Comparison of ENCODE assay signal across 10 cellular contexts in genomic region chr19:45456500-45456815, GRCh38. TPM values are rescaled to one million over a fixed set of nuclear protein-coding genes. Genes with fewer than 3 reads are reported as not detected.
DNase-seq lines count a peak whose midpoint lies in the region; ATAC-seq, FAIRE-seq and TF ChIP-seq lines count a peak whose summit lies in the region.
"Had no signal": no experiment of that assay in that cellular context is flagged by ENCODE, and none has a peak within 500 bp of the region (broad histone marks: within the 10 kb centered on the region; RNA-seq: fewer than 3 reads in every experiment).

No MANE protein-coding gene starts in this region.

- peaks cover 8% of the 10 kb centered on the region for H4K20me1 ChIP-seq in IMR-90 (ENCODE audit: insufficient read depth, low read length)

- H2BK120ac ChIP-seq in IMR-90 (ENCODE audit: low read depth, low read length) = peak overlapping the region; percentile 76

- peak overlapping the region; percentile 72 for H3K4me3 Mint-ChIP-seq in effector memory CD8-positive, alpha-beta T cell
- H3K4me3 Mint-ChIP-seq: neural crest cell had no signal

- peaks cover 10% of the 10 kb centered on the region for H3K9me1 ChIP-seq in IMR-90 (ENCODE audit: insufficient read depth, low read length)

- peak overlapping the region; percentile 71 for H2BK5ac ChIP-seq in IMR-90 (ENCODE audit: low read depth, low read length, poor library complexity, severe bottlenecking)

- H3K56ac ChIP-seq in IMR-90 (ENCODE audit: extremely low read depth, insufficient read depth, low read length) = no peak overlapping the region

- peak overlapping the region; percentile 82 for H2AK9ac ChIP-seq in IMR-90 (replicated peaks; ENCODE audit: low read depth, low read length, poor library complexity)

- 0 out of 2 replicates have a peak overlapping the region, but pooled peaks have one; percentile 44 for H3K23ac ChIP-seq in IMR-90 (ENCODE audit: low read depth, low read length)

- peak overlapping the region; percentile 86 to 99 for H3K27ac Mint-ChIP-seq in effector memory CD8-positive, alpha-beta T cell

- no peaks in the 10 kb centered on the region for H3K9me3 Mint-ChIP-seq in effector memory CD8-positive, alpha-beta T cell
- H3K9me3 Mint-ChIP-seq: neural crest cell had no signal

- CTCF ChIA-PET in A549 (lab: Yijun Ruan, JAX) = interaction anchor here (0.6 to 33.4 kb wide), 6 partner anchors 11 to 56 kb away, joined by 3 to 1883 read pairs (median 50); partner anchors contain the start of genes ERCC1 and FOSB
- CTCF ChIA-PET in IMR-90 (lab: Yijun Ruan, JAX) = interaction anchor here (0.6 kb wide), 1 partner anchor 16 kb away, joined by 3 read pairs; no protein-coding TSS in a partner anchor
- CTCF ChIA-PET in GM10248 (lab: Yijun Ruan, JAX) = interaction anchor here (0.9 to 8.0 kb wide), 8 partner anchors 9 to 39 kb away, joined by 3 to 58 read pairs (median 5); no protein-coding TSS in a partner anchor

- TF ChIP-seq POLR2A in A549 (IDR thresholded peaks at IDR 0.05; ENCODE audit: low read length) (no peak), IMR-90 (IDR thresholded peaks at IDR 0.05; ENCODE audit: low read depth, low read length) (peak; percentile 68)

- no peak for DNase-seq in A549 (ENCODE audit: low read depth in 1 of 2, low spot score in 1 of 2)
- no peak for DNase-seq in IMR-90
- DNase-seq in effector memory CD8-positive, alpha-beta T cell = no peak
- no peak for DNase-seq in GM10248 (ENCODE audit: extremely low spot score)
- no peak for DNase-seq in AG08395 (ENCODE audit: low spot score)
- no peak for DNase-seq in middle frontal gyrus (ENCODE audit: extremely low spot score, low spot score)

- in situ Hi-C loops in IMR-90 (cut with MboI; ENCODE audit: low sequenced_read_pairs) = no loop called here

- TF ChIP-seq EP300 in A549 (IDR thresholded peaks at IDR 0.05) = no peak

- H3K4me1 ChIP-seq in A549 (peaks cover 42% of the 10 kb centered on the region), IMR-90 (ENCODE audit: control insufficient read depth, insufficient read depth, low read length) (peaks cover 10% of the 10 kb centered on the region), neutrophil (ENCODE audit: control insufficient read depth in 1 of 2, insufficient read depth in 1 of 2, low read depth in 1 of 2, low read length in 1 of 2) (peaks cover 16% of the 10 kb centered on the region in 2 experiments)

- no peak overlapping the region; a peak in 1 of 4 replicates for H4K8ac ChIP-seq in IMR-90 (ENCODE audit: low read depth in 2 of 2, low read length in 2 of 2)

- no TSS peak for BruUV-seq in IMR-90 (replicated peaks; lab: Mats Ljungman, UMichigan)

- ATAC-seq in A549 = no peak
- ATAC-seq in IMR-90 (ENCODE audit: low read depth) = no peak
- ATAC-seq in effector memory CD8-positive, alpha-beta T cell (replicated peaks) = no peak
- ATAC-seq in GM21825 (IDR thresholded peaks at IDR 0.05; ENCODE audit: unreplicated experiment) = no peak

- no peak for FAIRE-seq in A549 (lab: Jason Lieb, UNC)

- H3K9me3 ChIP-seq in A549 (no peaks in the 10 kb centered on the region), IMR-90 (ENCODE audit: control insufficient read depth, insufficient read depth, low read length) (no peaks in the 10 kb centered on the region), neutrophil (no peaks in the 10 kb centered on the region)

- peaks cover 31 to 32% of the 10 kb centered on the region in 2 donors for H3K4me1 Mint-ChIP-seq in effector memory CD8-positive, alpha-beta T cell (ENCODE audit: low read depth in 2 of 2)

- H2BK15ac ChIP-seq in IMR-90 (ENCODE audit: low read depth, low read length) = peak overlapping the region; percentile 43; the same call in 1 of the 3 replicates

- H2BK20ac ChIP-seq in IMR-90 (ENCODE audit: low read depth, low read length) = no peak overlapping the region

- TF ChIP-seq RAD21 in A549 (conservative IDR thresholded peaks at IDR 0.05 in 1 of 2, IDR thresholded peaks at IDR 0.05 in 1 of 2) = no peak
- no peak for TF ChIP-seq RAD21 in IMR-90 (IDR thresholded peaks at IDR 0.05; ENCODE audit: low read length)

- H4K5ac ChIP-seq in IMR-90 (ENCODE audit: low read depth, low read length) = no peak overlapping the region

- no peaks in the 10 kb centered on the region for H3K27me3 ChIP-seq in IMR-90 (ENCODE audit: control insufficient read depth, insufficient read depth, low read length)
- peaks cover 56% of the 10 kb centered on the region for H3K27me3 ChIP-seq in neutrophil

- peak overlapping the region; percentile 49; the same call in 1 of the 2 replicates for H4K91ac ChIP-seq in IMR-90 (ENCODE audit: insufficient read depth, low read depth, low read length)

- H3K4me3 ChIP-seq in A549 (no peak overlapping the region), IMR-90 (ENCODE audit: insufficient read depth, low read depth, low read length) (no peak overlapping the region), neutrophil (ENCODE audit: low read depth in 1 of 2, low read length in 1 of 2) (peak overlapping the region; percentile 21 to 28)

- intact Hi-C loops in IMR-90 (cut with micrococcal nuclease) = no loop called here

- peak overlapping the region; percentile 74 for H2AFZ ChIP-seq in IMR-90 (replicated peaks; ENCODE audit: low read length, poor library complexity)

- H3K4me2 ChIP-seq in A549 (peak overlapping the region; percentile 84), IMR-90 (ENCODE audit: low read depth, low read length) (no peak overlapping the region; the same call in 1 of the 2 replicates)

- H3K4ac ChIP-seq in IMR-90 (ENCODE audit: low read depth, low read length) = peak overlapping the region; percentile 73

- TF ChIP-seq CTCF in A549 (IDR thresholded peaks at IDR 0.05) (no peak), IMR-90 (conservative IDR thresholded peaks at IDR 0.05; ENCODE audit: low read depth, low read length) (no peak), neutrophil (IDR thresholded peaks at IDR 0.05) (no peak), GM10248 (IDR thresholded peaks at IDR 0.05; ENCODE audit: control extremely low read depth, extremely low read depth, low read depth, missing control alignments) (no peak)

- peaks cover 0 to 14% of the 10 kb centered on the region in 2 experiments; a peak in 2 of 4 replicates for H3K79me1 ChIP-seq in IMR-90 (ENCODE audit: low read depth in 1 of 2, low read length in 2 of 2)

- no peak overlapping the region for H3K18ac ChIP-seq in IMR-90 (ENCODE audit: low read depth, low read length)

- POLR2A ChIA-PET in A549 (lab: Yijun Ruan, JAX) = interaction anchor here (2.4 kb wide), 1 partner anchor 11 kb away, joined by 33 read pairs; the partner anchor contains the start of gene FOSB
- POLR2A ChIA-PET in IMR-90 (lab: Charles Lee; ENCODE audit: unreplicated experiment) = interaction anchor here (0.6 kb wide), 1 partner anchor 34 kb away, joined by 17 read pairs; no protein-coding TSS in a partner anchor
- POLR2A ChIA-PET in GM10248 (lab: Yijun Ruan, JAX) = interaction anchor here (0.7 to 5.6 kb wide), 2 partner anchors 12 to 875 kb away, joined by 5 to 48 read pairs; partner anchors contain the start of gene FOSB

- dilution Hi-C loops in IMR-90 (cut with HindIII; ENCODE audit: low sequenced_read_pairs, unreplicated experiment) = no loop called here

- H3K36me3 ChIP-seq in IMR-90 (ENCODE audit: control insufficient read depth, insufficient read depth, low read length) (no peaks in the 10 kb centered on the region), neutrophil (no peaks in the 10 kb centered on the region)
- H3K36me3 ChIP-seq: WERI-Rb-1 had no signal

- H3K27ac ChIP-seq in A549 (peak overlapping the region; percentile 84 to 89), IMR-90 (ENCODE audit: insufficient read depth, low read length) (peak overlapping the region; percentile 66), neutrophil (peak overlapping the region; percentile 64)

- H3K9ac ChIP-seq in IMR-90 (ENCODE audit: low read depth, low read length) = no peak overlapping the region

- no peaks in the 10 kb centered on the region for H3K27me3 Mint-ChIP-seq in effector memory CD8-positive, alpha-beta T cell

- WGBS in A549 (ENCODE audit: missing lambda C conversion rate) = 42% methylated on average over 2 of the region's 2 CpGs
- no CpG with 5 or more reads among the region's 2 CpGs for WGBS in IMR-90 (ENCODE audit: extremely low coverage in 2 of 2, insufficient read length in 1 of 2), 2 experiments

- peak overlapping the region; percentile 71; the same call in 1 of the 2 replicates for H2AK5ac ChIP-seq in IMR-90 (ENCODE audit: low read depth, low read length)

- no peak overlapping the region; the same call in 1 of the 2 replicates for H3K14ac ChIP-seq in IMR-90 (replicated peaks; ENCODE audit: low read depth, low read length)

- H3K36me3 Mint-ChIP-seq in effector memory CD8-positive, alpha-beta T cell (ENCODE audit: insufficient read depth) = peaks cover 32% of the 10 kb centered on the region

RNA-seq across cellular contexts. Expression of gene FOSB, which starts 11.3 kb away (rescaled TPM):
- polyA plus RNA-seq in A549 (2011; rRNA removed) (27.9 and 48.8 TPM in 2 replicates), A549 (2017; fragmentation: RNase III; extraction: RNeasy Plus Mini Kit Qiagen cat#74134 plus additional on column Dnase treatment) (0.57 to 0.65 TPM (median 0.58 TPM) in 3 replicates), IMR-90 (2012; rRNA removed) (15.6 and 60.1 TPM in 2 replicates)
- polyA plus RNA-seq in A549 (2012; cell fraction: cytosol; rRNA removed) = 90.2 and 102 TPM in 2 replicates
- polyA plus RNA-seq in A549 (2012; cell fraction: nucleus; rRNA removed) = 424 and 553 TPM in 2 replicates
- polyA minus RNA-seq in A549 (2011; rRNA and poly(A)+ RNA removed) = 82.7 and 141 TPM in 2 replicates
- total RNA-seq in IMR-90 (2012; rRNA removed) = 11.1 and 31.9 TPM in 2 replicates
- 52.4 and 90.3 TPM in 2 replicates for polyA plus RNA-seq in IMR-90 (2012; cell fraction: cytosol; rRNA removed)
- 982 and 1,348 TPM in 2 replicates for polyA plus RNA-seq in IMR-90 (2012; cell fraction: nucleus; rRNA removed; ENCODE audit: low replicate concordance)

RNA-seq across cellular contexts. Expression of gene ERCC1, which starts 32.7 kb away (rescaled TPM):
- polyA plus RNA-seq in A549 (2011; rRNA removed) (81.7 and 109 TPM in 2 replicates), A549 (2017; fragmentation: RNase III; extraction: RNeasy Plus Mini Kit Qiagen cat#74134 plus additional on column Dnase treatment) (89.7 to 97.6 TPM (median 93.0 TPM) in 3 replicates), IMR-90 (2012; rRNA removed) (132 and 153 TPM in 2 replicates)
- polyA plus RNA-seq in A549 (2012; cell fraction: cytosol; rRNA removed) = 165 and 195 TPM in 2 replicates
- polyA plus RNA-seq in A549 (2012; cell fraction: nucleus; rRNA removed) = 178 and 201 TPM in 2 replicates
- 175 and 210 TPM in 2 replicates for polyA minus RNA-seq in A549 (2011; rRNA and poly(A)+ RNA removed)
- 76.9 and 84.2 TPM in 2 replicates for total RNA-seq in IMR-90 (2012; rRNA removed)
- polyA plus RNA-seq in IMR-90 (2012; cell fraction: cytosol; rRNA removed) = 113 and 118 TPM in 2 replicates
- polyA plus RNA-seq in IMR-90 (2012; cell fraction: nucleus; rRNA removed; ENCODE audit: low replicate concordance) = 152 and 183 TPM in 2 replicates

RNA-seq across cellular contexts. Expression of gene RTN2, which starts 40.4 kb away (rescaled TPM):
- polyA plus RNA-seq in A549 (2011; rRNA removed) (4.7 and 5.3 TPM in 2 replicates), A549 (2017; fragmentation: RNase III; extraction: RNeasy Plus Mini Kit Qiagen cat#74134 plus additional on column Dnase treatment) (6.3 to 9.0 TPM (median 8.1 TPM) in 3 replicates), IMR-90 (2012; rRNA removed) (17.4 and 19.4 TPM in 2 replicates)
- 4.7 and 7.4 TPM in 2 replicates for polyA plus RNA-seq in A549 (2012; cell fraction: cytosol; rRNA removed)
- polyA plus RNA-seq in A549 (2012; cell fraction: nucleus; rRNA removed) = 5.4 and 5.8 TPM in 2 replicates
- polyA minus RNA-seq in A549 (2011; rRNA and poly(A)+ RNA removed) = 6.7 and 10.8 TPM in 2 replicates
- total RNA-seq in IMR-90 (2012; rRNA removed) = 5.3 and 5.7 TPM in 2 replicates
- 16.9 and 38.3 TPM in 2 replicates for polyA plus RNA-seq in IMR-90 (2012; cell fraction: cytosol; rRNA removed)
- 11.9 and 20.0 TPM in 2 replicates for polyA plus RNA-seq in IMR-90 (2012; cell fraction: nucleus; rRNA removed; ENCODE audit: low replicate concordance)

RNA-seq across cellular contexts. Expression of gene PPM1N, which starts 41.8 kb away (rescaled TPM):
- polyA plus RNA-seq in A549 (2011; rRNA removed) = 9.2 and 9.8 TPM in 2 replicates
- polyA plus RNA-seq in A549 (2012; cell fraction: cytosol; rRNA removed) = 8.9 and 11.1 TPM in 2 replicates
- 6.6 TPM in 2 replicates for polyA plus RNA-seq in A549 (2012; cell fraction: nucleus; rRNA removed)
- polyA plus RNA-seq in A549 (2017; fragmentation: RNase III; extraction: RNeasy Plus Mini Kit Qiagen cat#74134 plus additional on column Dnase treatment) = 6.6 to 11.2 TPM (median 10.5 TPM) in 3 replicates
- 1.2 and 1.5 TPM in 2 replicates for polyA minus RNA-seq in A549 (2011; rRNA and poly(A)+ RNA removed)
- total RNA-seq in IMR-90 (2012; rRNA removed) = 0.56 and 0.90 TPM in 2 replicates
- polyA plus RNA-seq in IMR-90 (2012; rRNA removed) = 1.6 TPM in 2 replicates
- 2.0 and 2.9 TPM in 2 replicates for polyA plus RNA-seq in IMR-90 (2012; cell fraction: cytosol; rRNA removed)
- polyA plus RNA-seq in IMR-90 (2012; cell fraction: nucleus; rRNA removed; ENCODE audit: low replicate concordance) = 3.4 and 4.5 TPM in 2 replicates
- total RNA-seq: neural crest cell had no signal

RNA-seq across cellular contexts. Expression of gene POLR1G, which starts 50.0 kb away (rescaled TPM):
- 11.7 and 15.1 TPM in 2 replicates for polyA plus RNA-seq in A549 (2011; rRNA removed)
- 22.5 and 22.8 TPM in 2 replicates for polyA plus RNA-seq in A549 (2012; cell fraction: cytosol; rRNA removed)
- 17.7 and 21.5 TPM in 2 replicates for polyA plus RNA-seq in A549 (2012; cell fraction: nucleus; rRNA removed)
- 28.2 to 34.0 TPM (median 31.2 TPM) in 3 replicates for polyA plus RNA-seq in A549 (2017; fragmentation: RNase III; extraction: RNeasy Plus Mini Kit Qiagen cat#74134 plus additional on column Dnase treatment)
- 7.0 and 9.0 TPM in 2 replicates for polyA minus RNA-seq in A549 (2011; rRNA and poly(A)+ RNA removed)
- 10.3 and 12.5 TPM in 2 replicates for total RNA-seq in IMR-90 (2012; rRNA removed)
- 8.0 and 8.8 TPM in 2 replicates for polyA plus RNA-seq in IMR-90 (2012; rRNA removed)
- polyA plus RNA-seq in IMR-90 (2012; cell fraction: cytosol; rRNA removed) = 3.3 and 3.9 TPM in 2 replicates
- polyA plus RNA-seq in IMR-90 (2012; cell fraction: nucleus; rRNA removed; ENCODE audit: low replicate concordance) = 2.0 and 2.1 TPM in 2 replicates

Comparison
In these comparisons a context has a peak if more than half of its experiments do, and no peak if none do; other contexts are left out.
1. H3K4me3 ChIP-seq: peak in neutrophil (2 of 2); none in A549 (single experiment) and IMR-90 (single experiment).
2. Peak in every context shown above with its lines, with median percentiles within 50 percentile points of each other: H3K27ac ChIP-seq.